ENCODE assay signal across 8 cellular contexts in the genomic region with DNA sequence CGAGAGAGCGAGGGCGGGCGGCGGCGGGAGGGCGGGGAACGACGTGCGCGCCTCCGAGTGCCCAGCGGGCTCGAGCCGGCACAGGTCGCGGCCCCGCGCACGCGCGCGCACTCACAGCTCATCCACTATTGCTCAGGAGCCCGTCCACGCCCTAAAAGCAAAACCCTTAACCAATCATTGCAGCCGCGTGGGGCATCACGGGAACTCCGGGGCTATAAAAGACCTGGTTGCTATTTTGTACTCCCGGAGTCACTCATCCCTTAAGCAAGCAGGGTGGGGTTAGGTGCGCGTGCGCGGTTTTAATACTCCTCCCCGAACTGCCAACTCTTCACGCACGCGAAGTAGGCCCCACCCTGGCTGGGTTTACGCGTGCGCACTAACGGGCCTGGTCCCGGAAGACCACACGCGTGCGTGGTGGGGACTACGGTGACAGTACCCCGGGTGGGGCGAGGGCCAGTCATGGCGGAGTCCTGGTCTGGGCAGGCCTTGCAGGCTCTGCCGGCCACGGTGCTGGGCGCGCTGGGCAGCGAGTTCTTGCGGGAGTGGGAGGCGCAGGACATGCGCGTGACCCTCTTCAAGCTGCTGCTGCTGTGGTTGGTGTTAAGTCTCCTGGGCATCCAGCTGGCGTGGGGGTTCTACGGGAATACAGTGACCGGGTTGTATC.
DNase-seq lines count a peak whose midpoint lies in the region; ATAC-seq lines count a peak whose summit lies in the region.

Gene RHOA, minus strand, starts transcription at position 9 of the 664 bp plus-strand sequence. CDS start 36,387 bp downstream, outside the sequence.
Gene TCTA, plus strand, starts transcription at position 456 of the 664 bp plus-strand sequence. Its CDS starts 4 bp downstream, at position 460.

- H3K4me2 ChIP-seq in BLaER1 treated with 17β-estradiol and CSF1 and Interleukin-3, amounts not matched to agents 10 nM and 100 nM, result peak within 1 kb of the TSS; percentile 91 to 100 (median 98)

- ATAC-seq in GM19351 (IDR thresholded peaks at IDR 0.05; ENCODE audit: unreplicated experiment), result peak; percentile 69
- ATAC-seq in HG03521 (IDR thresholded peaks at IDR 0.05; ENCODE audit: unreplicated experiment), result peak; percentile 81

- H3K36me3 ChIP-seq in BLaER1 treated with 17β-estradiol and CSF1 and Interleukin-3, amounts not matched to agents 10 nM and 100 nM, result peaks cover 3 to 35% (median 11%) of the 10 kb centered on the region in 11 experiments; a peak in 17 of 22 replicates

- H3K9me3 ChIP-seq in BLaER1 treated with 17β-estradiol and CSF1 and Interleukin-3, amounts not matched to agents 10 nM and 100 nM (replicated peaks in 1 of 11), result no peaks in the 10 kb centered on the region

- H3K9ac ChIP-seq in BLaER1 treated with 17β-estradiol and CSF1 and Interleukin-3, amounts not matched to agents 10 nM and 100 nM, result peak within 1 kb of the TSS; percentile 99 to 100 (median 100)

- peak within 1 kb of the TSS; percentile 98 to 100 (median 99) for H3K27ac ChIP-seq in BLaER1 treated with 17β-estradiol and CSF1 and Interleukin-3, amounts not matched to agents 10 nM and 100 nM

- peaks cover 42 to 54% (median 46%) of the 10 kb centered on the region in 11 experiments for H4K20me1 ChIP-seq in BLaER1 treated with 17β-estradiol and CSF1 and Interleukin-3, amounts not matched to agents 10 nM and 100 nM

- DNase-seq in NCI-H748 (lab: John Stamatoyannopoulos, UW; ENCODE audit: unreplicated experiment) (peak; percentile 99), dedifferentiated amniotic fluid mesenchymal stem cell (ENCODE audit: extremely low spot score) (peak; percentile 100), left kidney (ENCODE audit: low read depth, low spot score) (peak; percentile 100)
- DNase-seq in activated CD4-positive, alpha-beta T cell treated with anti-CD3 and anti-CD28 coated beads, Interleukin-2, amount 50 U/mL, for 1 hour, result peak; percentile 98
- DNase-seq in stimulated activated CD4-positive, alpha-beta T cell treated with anti-CD3 and anti-CD28 coated beads, Interleukin-2, amount 100 ng/mL, for 24 hours, result peak; percentile 98 to 99

- H3K4me1 ChIP-seq in BLaER1 treated with 17β-estradiol and CSF1 and Interleukin-3, amounts not matched to agents 10 nM and 100 nM, result peaks cover 74 to 79% (median 77%) of the 10 kb centered on the region in 10 experiments

- H3K4me3 ChIP-seq in BLaER1 treated with 17β-estradiol and CSF1 and Interleukin-3, amounts not matched to agents 10 nM and 100 nM, result peak within 1 kb of the TSS; percentile 94 to 100 (median 98)

- no peaks in the 10 kb centered on the region for H3K27me3 ChIP-seq in BLaER1 treated with 17β-estradiol and CSF1 and Interleukin-3, amounts not matched to agents 10 nM and 100 nM

Comparison
In these comparisons a context has a peak if more than half of its experiments do, and no peak if none do; other contexts are left out.
1. Peak in every context shown above with its lines: DNase-seq, ATAC-seq, H3K4me3 ChIP-seq and H3K27ac ChIP-seq.